Comparison of ENCODE assay signal across 1 cellular context in the genomic region with DNA sequence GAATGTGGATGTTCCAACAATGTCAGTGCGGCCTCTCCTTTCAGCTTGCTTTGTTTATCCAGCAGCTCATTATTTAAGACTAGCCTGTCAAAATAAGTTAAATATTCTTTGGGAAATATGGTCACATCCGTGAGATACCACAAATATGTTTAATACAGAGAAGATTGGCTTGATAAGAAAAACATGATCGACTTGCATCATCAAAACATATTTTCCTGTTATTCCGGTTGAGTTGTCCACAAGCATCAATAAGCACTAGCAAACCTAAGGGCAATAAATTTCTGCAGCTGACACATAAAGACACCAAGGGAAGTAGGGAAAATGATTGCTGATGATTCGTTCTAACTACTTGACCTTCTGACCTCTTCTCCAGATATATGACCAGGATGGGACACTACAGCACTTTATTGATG.
TF ChIP-seq lines count a peak whose summit lies in the region.

No MANE protein-coding gene starts in this region.

TF ChIP-seq in HEK293, 187 proteins besides CTCF, POLR2A, EP300 and RAD21 (continued from another document):
- TF ChIP-seq ZNF366 (tag by site-specific recombination; conservative IDR thresholded peaks at IDR 0.05) (peak; percentile 93), ZNF335 (tag by site-specific recombination; conservative IDR thresholded peaks at IDR 0.05) (no peak), FEZF1 (tag by site-specific recombination; IDR thresholded peaks at IDR 0.05) (peak; percentile 33; the same call in 1 of the 2 replicates), ZNF785 (tag by site-specific recombination; IDR thresholded peaks at IDR 0.05) (no peak), ZNF341 (tag by site-specific recombination; IDR thresholded peaks at IDR 0.05; ENCODE audit: low read depth) (0 out of 2 replicates have a peak, but pooled peaks have one; percentile 27), SCRT1 (tag by site-specific recombination; IDR thresholded peaks at IDR 0.05; ENCODE audit: borderline replicate concordance) (no peak), ZNF624 (tag by site-specific recombination; IDR thresholded peaks at IDR 0.05) (no peak), ZNF391 (tag by site-specific recombination; IDR thresholded peaks at IDR 0.05; ENCODE audit: borderline replicate concordance, low read depth) (no peak), ZNF37A (tag by site-specific recombination; IDR thresholded peaks at IDR 0.05) (no peak), SP7 (tag by site-specific recombination; IDR thresholded peaks at IDR 0.05) (no peak), OVOL3 (tag by site-specific recombination; IDR thresholded peaks at IDR 0.05) (no peak), ZNF155 (tag by site-specific recombination; IDR thresholded peaks at IDR 0.05) (no peak), ZNF626 (tag by site-specific recombination; IDR thresholded peaks at IDR 0.05) (no peak), GLIS1 (tag by site-specific recombination; IDR thresholded peaks at IDR 0.05) (no peak), ZNF843 (tag by site-specific recombination; IDR thresholded peaks at IDR 0.05) (no peak), ZNF670 (tag by site-specific recombination; IDR thresholded peaks at IDR 0.05; ENCODE audit: low read depth) (no peak), ZBTB20 (tag by site-specific recombination; IDR thresholded peaks at IDR 0.05) (no peak), ZNF514 (tag by site-specific recombination; IDR thresholded peaks at IDR 0.05) (no peak), ZBTB26 (tag by site-specific recombination; optimal IDR thresholded peaks at IDR 0.05) (no peak), OSR2 (tag by site-specific recombination; IDR thresholded peaks at IDR 0.05) (peak; percentile 80), ZNF16 (tag by site-specific recombination; IDR thresholded peaks at IDR 0.05; ENCODE audit: low read depth) (no peak), ZNF830 (tag by site-specific recombination; IDR thresholded peaks at IDR 0.05; ENCODE audit: low read depth) (no peak), ZNF777 (tag by site-specific recombination; IDR thresholded peaks at IDR 0.05; ENCODE audit: borderline replicate concordance) (no peak), ZNF121 (tag by site-specific recombination; IDR thresholded peaks at IDR 0.05) (no peak), ZNF324 (tag by site-specific recombination; IDR thresholded peaks at IDR 0.05) (no peak), SALL2 (tag by site-specific recombination; IDR thresholded peaks at IDR 0.05; ENCODE audit: borderline replicate concordance) (no peak), ZNF350 (tag by site-specific recombination; IDR thresholded peaks at IDR 0.05) (no peak), ZNF747 (tag by site-specific recombination; IDR thresholded peaks at IDR 0.05) (no peak), ZNF114 (tag by site-specific recombination; IDR thresholded peaks at IDR 0.05) (no peak), ZNF521 (tag by site-specific recombination; IDR thresholded peaks at IDR 0.05) (no peak)
- TF ChIP-seq, protein P1, sequence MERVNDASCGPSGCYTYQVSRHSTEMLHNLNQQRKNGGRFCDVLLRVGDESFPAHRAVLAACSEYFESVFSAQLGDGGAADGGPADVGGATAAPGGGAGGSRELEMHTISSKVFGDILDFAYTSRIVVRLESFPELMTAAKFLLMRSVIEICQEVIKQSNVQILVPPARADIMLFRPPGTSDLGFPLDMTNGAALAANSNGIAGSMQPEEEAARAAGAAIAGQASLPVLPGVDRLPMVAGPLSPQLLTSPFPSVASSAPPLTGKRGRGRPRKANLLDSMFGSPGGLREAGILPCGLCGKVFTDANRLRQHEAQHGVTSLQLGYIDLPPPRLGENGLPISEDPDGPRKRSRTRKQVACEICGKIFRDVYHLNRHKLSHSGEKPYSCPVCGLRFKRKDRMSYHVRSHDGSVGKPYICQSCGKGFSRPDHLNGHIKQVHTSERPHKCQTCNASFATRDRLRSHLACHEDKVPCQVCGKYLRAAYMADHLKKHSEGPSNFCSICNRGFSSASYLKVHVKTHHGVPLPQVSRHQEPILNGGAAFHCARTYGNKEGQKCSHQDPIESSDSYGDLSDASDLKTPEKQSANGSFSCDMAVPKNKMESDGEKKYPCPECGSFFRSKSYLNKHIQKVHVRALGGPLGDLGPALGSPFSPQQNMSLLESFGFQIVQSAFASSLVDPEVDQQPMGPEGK (tag by site-specific recombination; IDR thresholded peaks at IDR 0.05), result no peak
- TF ChIP-seq, protein P2, sequence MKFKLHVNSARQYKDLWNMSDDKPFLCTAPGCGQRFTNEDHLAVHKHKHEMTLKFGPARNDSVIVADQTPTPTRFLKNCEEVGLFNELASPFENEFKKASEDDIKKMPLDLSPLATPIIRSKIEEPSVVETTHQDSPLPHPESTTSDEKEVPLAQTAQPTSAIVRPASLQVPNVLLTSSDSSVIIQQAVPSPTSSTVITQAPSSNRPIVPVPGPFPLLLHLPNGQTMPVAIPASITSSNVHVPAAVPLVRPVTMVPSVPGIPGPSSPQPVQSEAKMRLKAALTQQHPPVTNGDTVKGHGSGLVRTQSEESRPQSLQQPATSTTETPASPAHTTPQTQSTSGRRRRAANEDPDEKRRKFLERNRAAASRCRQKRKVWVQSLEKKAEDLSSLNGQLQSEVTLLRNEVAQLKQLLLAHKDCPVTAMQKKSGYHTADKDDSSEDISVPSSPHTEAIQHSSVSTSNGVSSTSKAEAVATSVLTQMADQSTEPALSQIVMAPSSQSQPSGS (tag by site-specific recombination; IDR thresholded peaks at IDR 0.05; ENCODE audit: low read depth), result no peak
- TF ChIP-seq, protein P3, sequence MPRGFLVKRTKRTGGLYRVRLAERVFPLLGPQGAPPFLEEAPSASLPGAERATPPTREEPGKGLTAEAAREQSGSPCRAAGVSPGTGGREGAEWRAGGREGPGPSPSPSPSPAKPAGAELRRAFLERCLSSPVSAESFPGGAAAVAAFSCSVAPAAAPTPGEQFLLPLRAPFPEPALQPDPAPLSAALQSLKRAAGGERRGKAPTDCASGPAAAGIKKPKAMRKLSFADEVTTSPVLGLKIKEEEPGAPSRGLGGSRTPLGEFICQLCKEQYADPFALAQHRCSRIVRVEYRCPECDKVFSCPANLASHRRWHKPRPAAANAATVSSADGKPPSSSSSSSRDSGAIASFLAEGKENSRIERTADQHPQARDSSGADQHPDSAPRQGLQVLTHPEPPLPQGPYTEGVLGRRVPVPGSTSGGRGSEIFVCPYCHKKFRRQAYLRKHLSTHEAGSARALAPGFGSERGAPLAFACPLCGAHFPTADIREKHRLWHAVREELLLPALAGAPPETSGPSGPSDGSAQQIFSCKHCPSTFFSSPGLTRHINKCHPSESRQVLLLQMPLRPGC (tag by site-specific recombination; IDR thresholded peaks at IDR 0.05), result 0 out of 2 replicates have a peak, but pooled peaks have one; percentile 10
- TF ChIP-seq, protein P4, sequence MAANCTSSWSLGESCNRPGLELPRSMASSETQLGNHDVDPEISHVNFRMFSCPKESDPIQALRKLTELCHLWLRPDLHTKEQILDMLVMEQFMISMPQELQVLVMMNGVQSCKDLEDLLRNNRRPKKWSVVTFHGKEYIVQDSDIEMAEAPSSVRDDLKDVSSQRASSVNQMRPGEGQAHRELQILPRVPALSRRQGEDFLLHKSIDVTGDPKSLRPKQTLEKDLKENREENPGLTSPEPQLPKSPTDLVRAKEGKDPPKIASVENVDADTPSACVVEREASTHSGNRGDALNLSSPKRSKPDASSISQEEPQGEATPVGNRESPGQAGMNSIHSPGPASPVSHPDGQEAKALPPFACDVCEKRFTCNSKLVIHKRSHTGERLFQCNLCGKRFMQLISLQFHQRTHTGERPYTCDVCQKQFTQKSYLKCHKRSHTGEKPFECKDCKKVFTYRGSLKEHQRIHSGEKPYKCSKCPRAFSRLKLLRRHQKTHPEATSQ (tag by site-specific recombination; IDR thresholded peaks at IDR 0.05), result no peak
